In the genomic region with DNA sequence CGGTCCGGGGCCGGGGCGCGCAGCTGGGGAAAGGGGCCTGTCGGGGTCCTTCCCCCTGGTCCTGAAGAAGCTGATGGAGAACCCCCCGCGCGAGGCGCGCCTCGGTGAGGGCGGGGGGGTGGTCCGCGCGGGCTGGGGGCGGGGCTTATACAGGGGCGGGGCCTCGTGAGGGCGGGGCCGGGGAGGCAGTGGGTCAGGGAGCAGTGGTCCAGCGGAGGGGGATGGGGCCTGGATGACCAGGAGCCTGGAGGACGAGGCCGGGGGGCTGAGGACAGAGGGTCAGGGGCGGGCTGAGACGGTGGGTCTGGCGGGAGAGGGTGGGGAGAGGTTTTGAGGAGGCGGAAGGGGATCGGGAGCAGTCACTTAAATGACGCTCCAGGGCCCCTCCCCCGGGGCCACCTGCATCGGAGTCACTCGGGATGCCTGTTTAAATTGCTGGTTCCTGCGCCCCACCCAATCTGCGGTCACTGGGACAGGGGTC, we compare ENCODE assay signal across 8 cellular contexts. TPM values are rescaled to one million over a fixed set of nuclear protein-coding genes. Genes with fewer than 3 reads are reported as not detected.
DNase-seq lines count a peak whose midpoint lies in the region; ATAC-seq, FAIRE-seq and TF ChIP-seq lines count a peak whose summit lies in the region.

No MANE protein-coding gene starts in this region.

- TF ChIP-seq CTCF in heart left ventricle (IDR thresholded peaks at IDR 0.05), result no peak
- no peak for TF ChIP-seq CTCF in progenitor cell of endocrine pancreas (IDR thresholded peaks at IDR 0.05; ENCODE audit: unreplicated experiment)
- TF ChIP-seq CTCF in uterus (IDR thresholded peaks at IDR 0.05), result no peak

- intact Hi-C loops in heart left ventricle (cut with DNase I) (loop anchor here in 1 of 10 donors (5.0 kb wide), 1 partner anchor 290 kb away; a partner anchor contains a TSS), uterus (cut with DNase I; ENCODE audit: low total_unique reads) (no loop called here)

- no peaks in the 10 kb centered on the region for H3K9me3 Mint-ChIP-seq in progenitor cell of endocrine pancreas (ENCODE audit: low read depth)

- H3K27me3 ChIP-seq in SJSA1 (replicated peaks) (no peaks in the 10 kb centered on the region), heart left ventricle (no peaks in the 10 kb centered on the region), uterus (no peaks in the 10 kb centered on the region)

- peak; percentile 29 for ATAC-seq in HG03066 (IDR thresholded peaks at IDR 0.05; ENCODE audit: low read depth, unreplicated experiment)
- ATAC-seq in heart left ventricle, result peak; percentile 11 to 63 (median 48)

- H3K4me3 ChIP-seq in SJSA1, result peak overlapping the region; percentile 51
- peak overlapping the region; percentile 57 to 100 (median 89) for H3K4me3 ChIP-seq in heart left ventricle
- peak overlapping the region; percentile 62 to 70 for H3K4me3 ChIP-seq in uterus

- peaks cover 10% of the 10 kb centered on the region for H3K36me3 ChIP-seq in SJSA1
- peaks cover 0 to 9% (median 2%) of the 10 kb centered on the region in 9 donors for H3K36me3 ChIP-seq in heart left ventricle
- no peaks in the 10 kb centered on the region for H3K36me3 ChIP-seq in uterus

- H3K4me3 Mint-ChIP-seq in progenitor cell of endocrine pancreas (ENCODE audit: low read depth), result peak overlapping the region; percentile 84

- peak; percentile 66 for FAIRE-seq in GM18507 (lab: Jason Lieb, UNC)

- no peaks in the 10 kb centered on the region for H3K36me3 Mint-ChIP-seq in progenitor cell of endocrine pancreas (ENCODE audit: insufficient read depth)

- H3K4me1 ChIP-seq in SJSA1 (replicated peaks), result peaks cover 17% of the 10 kb centered on the region
- peaks cover 0 to 36% (median 25%) of the 10 kb centered on the region in 12 donors for H3K4me1 ChIP-seq in heart left ventricle
- peaks cover 0 to 8% of the 10 kb centered on the region in 2 donors for H3K4me1 ChIP-seq in uterus

- DNase-seq in A172 (ENCODE audit: low spot score), result peak; percentile 10
- DNase-seq in GM18507 (ENCODE audit: extremely low spot score, insufficient read length, low read depth), result peak; percentile 77
- peak in 1 of 2 experiments; percentile 64 for DNase-seq in SJSA1 (ENCODE audit: low read depth in 1 of 2, low spot score in 2 of 2)
- peak; percentile 14 for DNase-seq in activated naive CD8-positive, alpha-beta T cell treated with anti-CD3 and anti-CD28 coated beads, Interleukin-2, amount 50 U/mL, for 16 hours (ENCODE audit: low read depth, low spot score)
- DNase-seq in heart left ventricle, result peak; percentile 75 to 84 (median 79)
- DNase-seq in progenitor cell of endocrine pancreas (ENCODE audit: low spot score, unreplicated experiment), result peak; percentile 59
- peak; percentile 83 to 84 for DNase-seq in uterus

- 0 to 1% (median 1%) methylated on average over 23 to 35 of the region's 35 CpGs for WGBS in heart left ventricle, 4 donors

- peaks cover 2% of the 10 kb centered on the region for H3K27me3 Mint-ChIP-seq in progenitor cell of endocrine pancreas

- H3K27ac ChIP-seq in SJSA1 (peak overlapping the region; percentile 98), heart left ventricle (peak overlapping the region; percentile 88 to 100 (median 97)), uterus (peak overlapping the region; percentile 97 to 100)

- H3K27ac Mint-ChIP-seq in progenitor cell of endocrine pancreas, result peak overlapping the region; percentile 99

- TF ChIP-seq POLR2A in heart left ventricle (IDR thresholded peaks at IDR 0.05) (no peak), uterus (IDR thresholded peaks at IDR 0.05) (no peak)

- peaks cover 19% of the 10 kb centered on the region for H3K4me1 Mint-ChIP-seq in progenitor cell of endocrine pancreas (ENCODE audit: low read depth)

- H3K9me3 ChIP-seq in SJSA1 (replicated peaks), result no peaks in the 10 kb centered on the region
- no peaks in the 10 kb centered on the region for H3K9me3 ChIP-seq in heart left ventricle
- H3K9me3 ChIP-seq in uterus, result no peaks in the 10 kb centered on the region

RNA-seq across cellular contexts. Expression of a gene that starts 0.4 kb away (rescaled TPM):
- total RNA-seq in A172 (2014; rRNA removed; shearing (Covaris generic)), result 4.4 and 5.9 TPM in 2 replicates
- total RNA-seq in SJSA1 (2014; rRNA removed; shearing (Covaris generic)), result 7.4 and 9.4 TPM in 2 replicates
- total RNA-seq in heart left ventricle (10 to 100 TPM in 8 of 9 donors, 1 to 10 TPM in 1; 7.2 to 35.3 (median 19.6) TPM), progenitor cell of endocrine pancreas (11.4 and 11.5 TPM in 2 replicates), uterus (10 to 100 TPM in 2 of 4 donors, 1 to 10 TPM in 2; 8.5 to 73.7 (median 15.1) TPM)
- 10 to 100 TPM in 1 of 2 donors, 1 to 10 TPM in 1; 9.9 to 15.8 TPM for polyA plus RNA-seq in heart left ventricle
